ENCODE assay signal across 16 cellular contexts in the genomic region with DNA sequence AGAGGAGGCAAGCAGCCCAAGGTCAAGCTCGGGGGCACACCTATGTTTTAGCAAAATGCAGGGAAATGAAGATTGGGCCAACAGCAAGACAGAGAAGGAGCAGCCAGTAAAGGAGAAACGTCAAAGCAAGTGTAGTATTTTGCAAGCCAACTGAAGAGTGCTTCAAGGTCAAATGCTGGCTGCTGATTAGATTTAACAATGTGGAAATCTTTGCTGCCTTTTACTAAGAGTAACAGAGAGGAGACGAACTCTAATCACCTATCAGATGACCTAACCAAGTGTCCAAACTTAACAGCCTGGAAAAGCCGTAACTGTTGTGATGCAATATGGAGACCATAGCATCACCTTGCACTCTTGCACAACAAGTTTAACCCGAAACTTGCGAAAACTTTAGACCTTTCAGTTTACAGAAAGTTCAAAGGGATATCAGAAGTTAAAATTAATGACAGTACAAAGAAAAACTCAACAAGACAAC.
A peak's percentile ranks its signal among the peaks of the same experiment; 100 is the strongest.
DNase-seq lines count a peak whose midpoint lies in the region; ATAC-seq and TF ChIP-seq lines count a peak whose summit lies in the region.
"Had no signal": no experiment of that assay in that cellular context is flagged by ENCODE, and none has a peak within 500 bp of the region (broad histone marks: within the 10 kb centered on the region; RNA-seq: fewer than 3 reads in every experiment).

No MANE protein-coding gene starts in this region.

- TF ChIP-seq CTCF in parathyroid adenoma (IDR thresholded peaks at IDR 0.05): no peak

- H3K4me3 ChIP-seq in parathyroid adenoma (ENCODE audit: low read depth, low read length): no peak overlapping the region
- H3K4me3 ChIP-seq: breast epithelium had no signal

- ATAC-seq in HG03039 (IDR thresholded peaks at IDR 0.05; ENCODE audit: unreplicated experiment): no peak
- no peak for ATAC-seq in stimulated activated naive CD8-positive, alpha-beta T cell treated with anti-CD3 and anti-CD28 coated beads, Interleukin-15, Interleukin-2, amounts not matched to agents 100 U/mL and 50 U/mL, for 24 hours
- ATAC-seq: activated T-cell treated with anti-CD3 and anti-CD28 coated beads, Interleukin-2, amount 50 U/mL, for 4 hours had no signal

- H3K4me1 ChIP-seq in parathyroid adenoma: peaks cover 16% of the 10 kb centered on the region
- H3K4me1 ChIP-seq: breast epithelium had no signal

- peak overlapping the region; percentile 25 for H3K4me2 ChIP-seq in parathyroid adenoma (ENCODE audit: low read length)

- no peaks in the 10 kb centered on the region for H3K27me3 ChIP-seq in parathyroid adenoma (ENCODE audit: control insufficient read depth, insufficient read depth, low read length)
- H3K27me3 ChIP-seq: breast epithelium had no signal

- no peaks in the 10 kb centered on the region for H3K79me2 ChIP-seq in parathyroid adenoma

- DNase-seq in GF-D8 (lab: John Stamatoyannopoulos, UW) (peak; percentile 52), NOMO-1 treated with DMSO at 0.1 percent for 48 hours (lab: John Stamatoyannopoulos, UW; ENCODE audit: unreplicated experiment) (peak; percentile 78), fibroblast of gingiva (ENCODE audit: low read depth) (peak; percentile 17), NCI-H2227 (lab: John Stamatoyannopoulos, UW; ENCODE audit: unreplicated experiment) (no peak), NCI-H446 (lab: John Stamatoyannopoulos, UW) (no peak)
- no peak for DNase-seq in stimulated activated naive CD8-positive, alpha-beta T cell treated with anti-CD3 and anti-CD28 coated beads, Interleukin-15, Interleukin-2, amounts not matched to agents 100 U/mL and 50 U/mL, for 24 hours
- DNase-seq: activated T-cell treated with anti-CD3 and anti-CD28 coated beads, Interleukin-2, amount 50 U/mL, for 4 hours; COR-L47; HCEC 1CT; Karpas-422; NCI-H2171 treated with DMSO at 0.1 percent for 48 hours; retina; RPMI8226 had no signal

- no peaks in the 10 kb centered on the region for H3K36me3 ChIP-seq in parathyroid adenoma (ENCODE audit: control insufficient read depth, insufficient read depth, low read length)

- H3K9ac ChIP-seq in parathyroid adenoma: no peak overlapping the region

- peak overlapping the region; percentile 48 for H3K27ac ChIP-seq in parathyroid adenoma

- H3K9me3 ChIP-seq in parathyroid adenoma (ENCODE audit: control insufficient read depth, low read length): no peaks in the 10 kb centered on the region
- H3K9me3 ChIP-seq: breast epithelium had no signal

- H2AFZ ChIP-seq in parathyroid adenoma: no peak overlapping the region

Comparison
In these comparisons a context has a peak if more than half of its experiments do, and no peak if none do; other contexts are left out.
1. DNase-seq: peak in GF-D8 (single experiment), NOMO-1 treated with DMSO at 0.1 percent for 48 hours (single experiment) and fibroblast of gingiva (single experiment); none in NCI-H2227 (single experiment), NCI-H446 (0 of 2) and stimulated activated naive CD8-positive, alpha-beta T cell treated with anti-CD3 and anti-CD28 coated beads, Interleukin-15, Interleukin-2, amounts not matched to agents 100 U/mL and 50 U/mL, for 24 hours (single experiment).